In the genomic region with DNA sequence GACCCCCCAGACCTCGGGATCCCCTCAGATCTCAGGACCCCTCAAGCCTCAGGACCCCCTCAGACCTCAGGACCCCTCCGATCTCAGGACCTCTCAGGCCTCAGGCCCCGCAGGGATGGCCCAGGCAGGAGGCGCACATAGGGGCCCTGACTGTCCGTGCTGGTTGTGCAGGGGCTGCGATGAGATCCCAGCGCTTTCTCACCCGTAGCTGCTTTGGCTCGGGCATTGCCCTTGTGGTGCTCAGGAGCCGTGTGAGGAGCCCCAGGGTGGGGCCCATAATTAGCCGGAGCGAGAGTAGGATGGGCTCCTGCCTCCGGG, we compare ENCODE assay signal across 8 cellular contexts. TPM values are rescaled to one million over a fixed set of nuclear protein-coding genes. Genes with fewer than 3 reads are reported as not detected.
DNase-seq lines count a peak whose midpoint lies in the region; ATAC-seq and TF ChIP-seq lines count a peak whose summit lies in the region.

No MANE protein-coding gene starts in this region.

- H3K4me3 ChIP-seq in AG04450 (ENCODE audit: low read depth, low read length) (peak overlapping the region; percentile 75), LNCaP clone FGC (ENCODE audit: low read depth, low read length) (peak overlapping the region; percentile 63), dorsolateral prefrontal cortex (peak overlapping the region; percentile 55 to 89 (median 76))

- H3K4me3 Mint-ChIP-seq in naive B cell: peak overlapping the region; percentile 62 to 82 (median 78)

- CTCF ChIA-PET in AG04450 (lab: Charles Lee): no interaction called here

- H3K4me1 Mint-ChIP-seq in naive B cell: peaks cover 31 to 60% (median 43%) of the 10 kb centered on the region in 3 donors

- no peak overlapping the region for H3K27ac ChIP-seq in AG04450 (ENCODE audit: low read depth, low read length)
- peak overlapping the region in 43 of 59 donors; percentile 36 to 92 (median 73) for H3K27ac ChIP-seq in dorsolateral prefrontal cortex

- TF ChIP-seq CTCF in AG04450 (IDR thresholded peaks at IDR 0.05; ENCODE audit: low read depth, low read length) (no peak), LNCaP clone FGC (IDR thresholded peaks at IDR 0.05; ENCODE audit: control insufficient read depth, extremely low read depth, insufficient read depth) (no peak), dorsolateral prefrontal cortex (IDR thresholded peaks at IDR 0.05 in 54 of 56, conservative IDR thresholded peaks at IDR 0.05 in 2 of 56; ENCODE audit: low read depth in 1 of 56, partially characterized antibody in 56 of 56) (no peak)

- POLR2A ChIA-PET in AG04450 (lab: Yijun Ruan, JAX): interaction anchor here (1.4 kb wide), 1 partner anchor 84 kb away, joined by 3 read pairs; no protein-coding TSS in a partner anchor

- H3K27me3 ChIP-seq in AG04450 (ENCODE audit: control insufficient read depth, insufficient read depth, low read length) (peaks cover 4% of the 10 kb centered on the region), dorsolateral prefrontal cortex (no peaks in the 10 kb centered on the region)

- intact Hi-C loops in dorsolateral prefrontal cortex (cut with DNase I): loop anchor here in 1 of 2 donors (10.0 kb wide), 1 partner anchor 70 kb away; no protein-coding TSS in a partner anchor

- H3K9me3 ChIP-seq in AG04450 (ENCODE audit: control insufficient read depth, insufficient read depth, low read length): no peaks in the 10 kb centered on the region; the same call in 1 of the 2 replicates

- no peak for ATAC-seq in naive B cell (ENCODE audit: low read depth in 2 of 2)
- ATAC-seq in HG02970 (IDR thresholded peaks at IDR 0.05; ENCODE audit: low FRiP score, unreplicated experiment): no peak

- DNase-seq in AG04450 (ENCODE audit: low read depth, low spot score) (no peak), LNCaP clone FGC (ENCODE audit: low read depth) (no peak), dorsolateral prefrontal cortex (peak in 5 of 10 donors; percentile 5 to 47 (median 33)), naive B cell (no peak), globus pallidus (ENCODE audit: low spot score) (no peak), NCI-H2029 (lab: John Stamatoyannopoulos, UW) (no peak), NCI-H1105 treated with DMSO at 0.1 percent for 48 hours (lab: John Stamatoyannopoulos, UW) (no peak)

- H3K9me3 Mint-ChIP-seq in naive B cell: no peaks in the 10 kb centered on the region

- H3K36me3 Mint-ChIP-seq in naive B cell: no peaks in the 10 kb centered on the region

- peak overlapping the region in 4 of 6 donors; percentile 52 to 84 (median 56) for H3K27ac Mint-ChIP-seq in naive B cell

- no peaks in the 10 kb centered on the region for H3K27me3 Mint-ChIP-seq in naive B cell

RNA-seq across cellular contexts. Expression of a gene that starts 0.7 kb away (rescaled TPM):
- polyA plus RNA-seq in AG04450 (2011; rRNA removed) (23.4 and 23.5 TPM in 2 replicates), naive B cell (ENCODE audit: low read depth in 6 of 6) (10 to 100 TPM; 19.5 to 63.3 (median 52.7) TPM)
- 18.9 and 26.5 TPM in 2 replicates for polyA minus RNA-seq in AG04450 (2011; rRNA and poly(A)+ RNA removed)
- 10 to 100 TPM; 24.4 to 66.5 (median 41.3) TPM for total RNA-seq in dorsolateral prefrontal cortex
